Comparison of ENCODE assay signal across 10 cellular contexts in genomic region chr15:36887214-36888017, GRCh38.
DNase-seq lines count a peak whose midpoint lies in the region; ATAC-seq, FAIRE-seq and TF ChIP-seq lines count a peak whose summit lies in the region.
"Had no signal": no experiment of that assay in that cellular context is flagged by ENCODE, and none has a peak within 500 bp of the region (broad histone marks: within the 10 kb centered on the region; RNA-seq: fewer than 3 reads in every experiment).

No MANE protein-coding gene starts in this region.

- peak overlapping the region; percentile 62 for H3K4me2 ChIP-seq in A549

- peaks cover 6 to 23% (median 18%) of the 10 kb centered on the region in 7 donors for H3K4me1 Mint-ChIP-seq in naive thymus-derived CD4-positive, alpha-beta T cell
- peaks cover 2% of the 10 kb centered on the region for H3K4me1 Mint-ChIP-seq in CD14-positive monocyte

- H3K27me3 ChIP-seq in esophagus (ENCODE audit: control insufficient read depth in 1 of 2, insufficient read depth in 2 of 2, low read length in 2 of 2): no peaks in the 10 kb centered on the region
- H3K27me3 ChIP-seq in naive thymus-derived CD4-positive, alpha-beta T cell (ENCODE audit: control insufficient read depth in 2 of 2, insufficient read depth in 2 of 2, low read length in 2 of 2): peaks cover 7 to 31% of the 10 kb centered on the region in 2 donors

- FAIRE-seq in A549 (lab: Jason Lieb, UNC) (no peak), GM12891 (lab: Jason Lieb, UNC) (no peak)

- TF ChIP-seq POLR2A in A549 (IDR thresholded peaks at IDR 0.05; ENCODE audit: low read length) (no peak), GM12891 (IDR thresholded peaks at IDR 0.05; ENCODE audit: low read depth, low read length) (no peak)

- CTCF ChIA-PET in A549 (lab: Yijun Ruan, JAX): interaction anchor here (0.6 to 1.4 kb wide), 2 partner anchors 75 to 247 kb away, joined by 3 read pairs; no protein-coding TSS in a partner anchor
- CTCF ChIA-PET in naive thymus-derived CD4-positive, alpha-beta T cell (lab: Charles Lee): no interaction called here

- no peak for TF ChIP-seq RAD21 in A549 (conservative IDR thresholded peaks at IDR 0.05 in 1 of 2, IDR thresholded peaks at IDR 0.05 in 1 of 2)

- H3K9me3 ChIP-seq in A549: no peaks in the 10 kb centered on the region
- H3K9me3 ChIP-seq in esophagus (ENCODE audit: control insufficient read depth in 2 of 2, insufficient read depth in 1 of 2, low read depth in 1 of 2, low read length in 1 of 2): no peaks in the 10 kb centered on the region
- no peaks in the 10 kb centered on the region for H3K9me3 ChIP-seq in naive thymus-derived CD4-positive, alpha-beta T cell (ENCODE audit: control insufficient read depth in 2 of 3, low read length in 3 of 3)

- intact Hi-C loops in naive thymus-derived CD4-positive, alpha-beta T cell (cut with micrococcal nuclease): no loop called here
- intact Hi-C loops in CD14-positive monocyte (cut with micrococcal nuclease): no loop called here

- ATAC-seq in A549: peak in 1 of 2 experiments; percentile 39; a peak in 1 of 6 replicates
- ATAC-seq in naive thymus-derived CD4-positive, alpha-beta T cell: no peak

- DNase-seq in A549 (ENCODE audit: low read depth in 1 of 2, low spot score in 1 of 2): no peak
- peak; percentile 62 for DNase-seq in M059J (ENCODE audit: low read depth)
- no peak for DNase-seq in naive thymus-derived CD4-positive, alpha-beta T cell
- no peak for DNase-seq in activated gamma-delta T cell treated with Interleukin-2 at 50 U/mL for 16 hours
- no peak for DNase-seq in GM12891 (ENCODE audit: insufficient read length, low spot score)
- DNase-seq in CD14-positive monocyte (ENCODE audit: low spot score): no peak
- DNase-seq in stimulated activated naive CD4-positive, alpha-beta T cell (lab: John Stamatoyannopoulos, UW): no peak
- DNase-seq: NCI-H446 had no signal

- peaks cover 0 to 53% (median 10%) of the 10 kb centered on the region in 11 donors for H3K9me3 Mint-ChIP-seq in naive thymus-derived CD4-positive, alpha-beta T cell
- peaks cover 0 to 30% (median 18%) of the 10 kb centered on the region in 7 donors for H3K9me3 Mint-ChIP-seq in CD14-positive monocyte

- TF ChIP-seq CTCF in A549 (IDR thresholded peaks at IDR 0.05): no peak
- TF ChIP-seq CTCF in CD14-positive monocyte (IDR thresholded peaks at IDR 0.05): no peak

- peak overlapping the region in 8 of 10 donors; percentile 3 to 68 (median 54) for H3K4me3 Mint-ChIP-seq in naive thymus-derived CD4-positive, alpha-beta T cell
- peak overlapping the region in 1 of 2 donors; percentile 78 for H3K4me3 Mint-ChIP-seq in CD14-positive monocyte

- peaks cover 0 to 28% (median 0%) of the 10 kb centered on the region in 5 donors for H3K36me3 Mint-ChIP-seq in naive thymus-derived CD4-positive, alpha-beta T cell
- peaks cover 0 to 7% of the 10 kb centered on the region in 2 donors for H3K36me3 Mint-ChIP-seq in CD14-positive monocyte

- peak overlapping the region; percentile 40 for H3K4me3 ChIP-seq in A549
- peak overlapping the region; percentile 30 to 53 for H3K4me3 ChIP-seq in esophagus (ENCODE audit: low read depth in 1 of 2, low read length in 2 of 2)
- no peak overlapping the region for H3K4me3 ChIP-seq in naive thymus-derived CD4-positive, alpha-beta T cell (ENCODE audit: low read length)

- no peak overlapping the region for H3K27ac Mint-ChIP-seq in naive thymus-derived CD4-positive, alpha-beta T cell
- H3K27ac Mint-ChIP-seq in CD14-positive monocyte: peak overlapping the region in 1 of 7 donors; percentile 1

- H3K4me1 ChIP-seq in A549 (no peaks in the 10 kb centered on the region), esophagus (ENCODE audit: control insufficient read depth in 2 of 2, insufficient read depth in 2 of 2, low read length in 1 of 2) (peaks cover 3 to 4% of the 10 kb centered on the region in 2 donors)
- no peaks in the 10 kb centered on the region for H3K4me1 ChIP-seq in naive thymus-derived CD4-positive, alpha-beta T cell (ENCODE audit: control insufficient read depth in 2 of 2, insufficient read depth in 2 of 2, low read length in 2 of 2)

- no peak for TF ChIP-seq EP300 in A549 (IDR thresholded peaks at IDR 0.05)

- 58% methylated on average over 27 of the region's 36 CpGs for WGBS in A549 (ENCODE audit: missing lambda C conversion rate)
- 11 to 12% methylated on average over 32 to 36 of the region's 36 CpGs for WGBS in esophagus, 2 donors

- H3K27ac ChIP-seq in A549: peak overlapping the region in 1 of 2 experiments; percentile 67; a peak in 2 of 6 replicates
- no peak overlapping the region for H3K27ac ChIP-seq in esophagus (ENCODE audit: low read depth in 2 of 2, low read length in 1 of 2)
- no peak overlapping the region for H3K27ac ChIP-seq in naive thymus-derived CD4-positive, alpha-beta T cell (ENCODE audit: low read depth, low read length)
- H3K27ac ChIP-seq: VCaP had no signal

- peaks cover 2% of the 10 kb centered on the region in 2 donors for H3K36me3 ChIP-seq in esophagus (ENCODE audit: control insufficient read depth in 2 of 2, insufficient read depth in 2 of 2, low read length in 1 of 2)
- H3K36me3 ChIP-seq in naive thymus-derived CD4-positive, alpha-beta T cell (ENCODE audit: control insufficient read depth in 2 of 3, insufficient read depth in 3 of 3, low read length in 3 of 3): no peaks in the 10 kb centered on the region

- H3K27me3 Mint-ChIP-seq in naive thymus-derived CD4-positive, alpha-beta T cell: peaks cover 80 to 96% (median 94%) of the 10 kb centered on the region in 5 donors
- H3K27me3 Mint-ChIP-seq in CD14-positive monocyte (ENCODE audit: low read depth in 3 of 3): peaks cover 73 to 77% (median 77%) of the 10 kb centered on the region in 3 donors

- POLR2A ChIA-PET in A549 (lab: Yijun Ruan, JAX): no interaction called here
- POLR2A ChIA-PET in naive thymus-derived CD4-positive, alpha-beta T cell (lab: Charles Lee): no interaction called here

TF ChIP-seq in A549, 52 proteins besides CTCF, POLR2A, EP300 and RAD21 (continues in another document):
- TF ChIP-seq RNF2 (IDR thresholded peaks at IDR 0.05; ENCODE audit: borderline replicate concordance, low read depth): no peak
- TF ChIP-seq MYC (IDR thresholded peaks at IDR 0.05; ENCODE audit: borderline replicate concordance, low read length): no peak
- TF ChIP-seq JUN (IDR thresholded peaks at IDR 0.05): no peak
- no peak for TF ChIP-seq HEYL (CRISPR knock-in tag; IDR thresholded peaks at IDR 0.05)
- no peak for TF ChIP-seq RFX5 (IDR thresholded peaks at IDR 0.05)
- no peak for TF ChIP-seq GATA3 (IDR thresholded peaks at IDR 0.05; ENCODE audit: borderline replicate concordance)
- TF ChIP-seq FOSL2 (IDR thresholded peaks at IDR 0.05): no peak
- TF ChIP-seq FOSL2 (CRISPR knock-in tag; IDR thresholded peaks at IDR 0.05): no peak
- TF ChIP-seq KDM1A (IDR thresholded peaks at IDR 0.05; ENCODE audit: low read depth): no peak
- no peak for TF ChIP-seq PHF8 (IDR thresholded peaks at IDR 0.05; ENCODE audit: borderline replicate concordance, low read depth)
- TF ChIP-seq BCL3 (IDR thresholded peaks at IDR 0.05): no peak
- no peak for TF ChIP-seq EHF (CRISPR knock-in tag; IDR thresholded peaks at IDR 0.05)
- no peak for TF ChIP-seq CEBPB (IDR thresholded peaks at IDR 0.05)

TF ChIP-seq in GM12891, 5 proteins besides CTCF, POLR2A, EP300 and RAD21:
- no peak for TF ChIP-seq TAF1 (IDR thresholded peaks at IDR 0.05; ENCODE audit: low read depth, low read length)
- no peak for TF ChIP-seq SPI1 (IDR thresholded peaks at IDR 0.05; ENCODE audit: low read depth, low read length)
- no peak for TF ChIP-seq POU2F2 (IDR thresholded peaks at IDR 0.05; ENCODE audit: low read depth, low read length)
